Comparison of ENCODE assay signal across 8 cellular contexts in genomic region chr9:40991100-40991740, GRCh38.
DNase-seq lines count a peak whose midpoint lies in the region; ATAC-seq and TF ChIP-seq lines count a peak whose summit lies in the region.
"Not testable (repeated sequence)": the region's sequence is repeated elsewhere in the genome, so short reads cannot be mapped to it uniquely, and the experiment has no call there.

No MANE protein-coding gene starts in this region.

- H3K4me3 Mint-ChIP-seq in Calu3 (ENCODE audit: low read depth, unreplicated experiment) = not testable (repeated sequence)

- H3K36me3 ChIP-seq in KMS-11 (ENCODE audit: insufficient read depth); WERI-Rb-1; colonic mucosa; lung (ENCODE audit: control insufficient read depth in 2 of 2, insufficient read depth in 2 of 2, low read length in 2 of 2); vagina: not testable (repeated sequence)
- H3K36me3 ChIP-seq in heart right ventricle = peaks cover 0 to 20% (median 0%) of the 10 kb centered on the region in 9 donors
- peaks cover 0 to 15% (median 0%) of the 10 kb centered on the region in 4 donors for H3K36me3 ChIP-seq in sigmoid colon

- 56 to 61% methylated on average over 20 of the region's 20 CpGs for WGBS in heart right ventricle, 2 donors
- 54 to 57% methylated on average over 20 of the region's 20 CpGs for WGBS in lung, 2 donors
- 51 to 59% methylated on average over 20 of the region's 20 CpGs for WGBS in sigmoid colon, 2 donors

- H3K27ac Mint-ChIP-seq in Calu3 (ENCODE audit: unreplicated experiment) = not testable (repeated sequence)

- H2AFZ ChIP-seq in KMS-11 (ENCODE audit: low read depth) = peak overlapping the region; percentile 99

- H3K36me3 Mint-ChIP-seq in Calu3 (ENCODE audit: insufficient read depth, unreplicated experiment) = not testable (repeated sequence)

- H3K9ac ChIP-seq in KMS-11 (peak overlapping the region; percentile 96), colonic mucosa (ENCODE audit: low read depth in 2 of 2, low read length in 2 of 2) (peak overlapping the region; percentile 87 to 91)

- not testable (repeated sequence) for H3K9me3 ChIP-seq in WERI-Rb-1 (ENCODE audit: severe bottlenecking); colonic mucosa; heart right ventricle; lung (ENCODE audit: control insufficient read depth in 2 of 2, insufficient read depth in 1 of 2, low read length in 1 of 2); sigmoid colon; vagina

- H3K9me3 Mint-ChIP-seq in Calu3 (ENCODE audit: low read depth, unreplicated experiment) = not testable (repeated sequence)

- TF ChIP-seq POLR2A in sigmoid colon (IDR thresholded peaks at IDR 0.05); vagina (IDR thresholded peaks at IDR 0.05): not testable (repeated sequence)

- intact Hi-C loops in Calu3 (cut with micrococcal nuclease; ENCODE audit: unreplicated experiment); colonic mucosa (cut with DNase I); heart right ventricle (cut with DNase I); sigmoid colon (cut with DNase I); vagina (cut with DNase I): not testable (repeated sequence)

- TSS peak; percentile 40 for BruUV-seq in Calu3 (replicated peaks; lab: Mats Ljungman, UMichigan)

- not testable (repeated sequence) for DNase-seq in Calu3; WERI-Rb-1; colonic mucosa; heart right ventricle; lung (ENCODE audit: low spot score); sigmoid colon; vagina (ENCODE audit: extremely low spot score in 2 of 2)

- not testable (repeated sequence) for H3K27me3 Mint-ChIP-seq in Calu3 (ENCODE audit: unreplicated experiment)

- ATAC-seq in heart right ventricle; lung (ENCODE audit: insufficient read depth, low FRiP score): not testable (repeated sequence)

- H4K20me1 ChIP-seq in KMS-11 (ENCODE audit: insufficient read depth) = not testable (repeated sequence)

- peaks cover 16% of the 10 kb centered on the region; the same call in 1 of the 2 replicates for H3K79me2 ChIP-seq in KMS-11 (ENCODE audit: insufficient read depth, low read depth)

- peaks cover 13% of the 10 kb centered on the region for H3K4me1 ChIP-seq in KMS-11 (ENCODE audit: low read depth, poor library complexity, severe bottlenecking)
- H3K4me1 ChIP-seq in colonic mucosa; lung (ENCODE audit: control insufficient read depth in 2 of 2, insufficient read depth in 2 of 2, low read length in 2 of 2): not testable (repeated sequence)
- H3K4me1 ChIP-seq in heart right ventricle = peaks cover 0 to 38% (median 30%) of the 10 kb centered on the region in 9 donors
- H3K4me1 ChIP-seq in sigmoid colon = peaks cover 0 to 30% (median 24%) of the 10 kb centered on the region in 4 donors
- peaks cover 35% of the 10 kb centered on the region for H3K4me1 ChIP-seq in vagina

- CTCF ChIA-PET in Calu3 (lab: Charles Lee) = not testable (repeated sequence)

- not testable (repeated sequence) for TF ChIP-seq CTCF in Calu3 (IDR thresholded peaks at IDR 0.05; ENCODE audit: unreplicated experiment); KMS-11 (conservative IDR thresholded peaks at IDR 0.05; ENCODE audit: low read depth, low read length); WERI-Rb-1 (IDR thresholded peaks at IDR 0.05; ENCODE audit: low read depth, low read length); colonic mucosa (IDR thresholded peaks at IDR 0.05); heart right ventricle (IDR thresholded peaks at IDR 0.05); lung (IDR thresholded peaks at IDR 0.05; ENCODE audit: control extremely low read depth, extremely low read depth); sigmoid colon (IDR thresholded peaks at IDR 0.05); vagina (IDR thresholded peaks at IDR 0.05)

- peak overlapping the region; percentile 67 for H3K4me2 ChIP-seq in KMS-11

- TF ChIP-seq EP300 in sigmoid colon (IDR thresholded peaks at IDR 0.05) = not testable (repeated sequence)

- peak overlapping the region; percentile 93 for H3K27ac ChIP-seq in KMS-11
- peak overlapping the region; percentile 90 for H3K27ac ChIP-seq in WERI-Rb-1
- H3K27ac ChIP-seq in colonic mucosa = peak overlapping the region; percentile 97
- peak overlapping the region; percentile 82 to 96 (median 94) for H3K27ac ChIP-seq in heart right ventricle
- peak overlapping the region; percentile 82 to 90 for H3K27ac ChIP-seq in lung (ENCODE audit: low read depth in 1 of 2, low read length in 1 of 2)
- H3K27ac ChIP-seq in sigmoid colon = peak overlapping the region; percentile 87 to 93 (median 90)
- H3K27ac ChIP-seq in vagina = peak overlapping the region; percentile 95

- H3K4me3 ChIP-seq in KMS-11 (IDR thresholded peaks at IDR 0.05; ENCODE audit: insufficient read depth, low read depth, low read length) = peak overlapping the region; percentile 16
- peak overlapping the region; percentile 87 for H3K4me3 ChIP-seq in WERI-Rb-1 (ENCODE audit: low read depth, low read length)
- H3K4me3 ChIP-seq in colonic mucosa = peak overlapping the region; percentile 91
- H3K4me3 ChIP-seq in heart right ventricle = peak overlapping the region; percentile 48 to 91 (median 70)
- peak overlapping the region; percentile 63 for H3K4me3 ChIP-seq in lung
- H3K4me3 ChIP-seq in sigmoid colon = peak overlapping the region; percentile 60 to 66 (median 65)
- peak overlapping the region; percentile 74 to 82 for H3K4me3 ChIP-seq in vagina

- not testable (repeated sequence) for H3K4me1 Mint-ChIP-seq in Calu3 (ENCODE audit: low read depth, unreplicated experiment)

- H3K27me3 ChIP-seq in KMS-11 (ENCODE audit: insufficient read depth, low read depth); WERI-Rb-1 (ENCODE audit: insufficient read depth, low read depth, severe bottlenecking); colonic mucosa; heart right ventricle; lung (ENCODE audit: control insufficient read depth, insufficient read depth); sigmoid colon; vagina: not testable (repeated sequence)

Comparison
In these comparisons a context has a peak if more than half of its experiments do, and no peak if none do; other contexts are left out.
1. H3K4me3 ChIP-seq: peak in every context shown above with its lines; median percentile 91 in colonic mucosa; 87 in WERI-Rb-1; 78 in vagina; 70 in heart right ventricle; 65 in sigmoid colon; 63 in lung; 16 in KMS-11.